In genomic region chr2:24233321-24233720, GRCh38 we compare ENCODE assay signal across 19 cellular contexts. TPM values are rescaled to one million over a fixed set of nuclear protein-coding genes. Genes with fewer than 3 reads are reported as not detected.
"Had no signal": no experiment of that assay in that cellular context is flagged by ENCODE, and none has a peak within 500 bp of the region (broad histone marks: within the 10 kb centered on the region; RNA-seq: fewer than 3 reads in every experiment).

No MANE protein-coding gene starts in this region.

- H3K4me3 ChIP-seq: adrenal gland, gastrocnemius medialis, thyroid gland had no signal

- ATAC-seq: activated CD4-positive, CD25-positive, alpha-beta regulatory T cell treated with anti-CD3 and anti-CD28 coated beads, Interleukin-2, amount 50 U/mL, for 24 hours; gastrocnemius medialis; left ventricle myocardium superior; natural killer cell treated with Interleukin-12 subunit alpha and Interleukin-12 subunit beta and Interleukin-15 and Interleukin-18, amount 100 ng/mL, for 72 hours had no signal

- H3K9me3 ChIP-seq: adrenal gland, gastrocnemius medialis, thyroid gland had no signal

- H3K4me3 Mint-ChIP-seq: activated naive CD8-positive, alpha-beta T cell; natural killer cell treated with Interleukin-12 subunit alpha and Interleukin-12 subunit beta and Interleukin-15 and Interleukin-18, amount 100 ng/mL, for 72 hours had no signal

- H3K27ac Mint-ChIP-seq: natural killer cell treated with Interleukin-12 subunit alpha and Interleukin-12 subunit beta and Interleukin-15 and Interleukin-18, amount 100 ng/mL, for 72 hours had no signal

- H3K27ac ChIP-seq: adrenal gland, gastrocnemius medialis, thyroid gland, VCaP had no signal

- H3K27me3 ChIP-seq: adrenal gland, gastrocnemius medialis, thyroid gland had no signal

- H3K9me3 Mint-ChIP-seq: natural killer cell treated with Interleukin-12 subunit alpha and Interleukin-12 subunit beta and Interleukin-15 and Interleukin-18, amount 100 ng/mL, for 72 hours had no signal

- DNase-seq: activated CD4-positive, alpha-beta T cell treated with anti-CD3 and anti-CD28 coated beads, Interleukin-2, amount 50 U/mL, for 1 hour; activated gamma-delta T cell treated with Interleukin-2 at 50 U/mL for 16 hours; activated T-cell treated with anti-CD3 and anti-CD28 coated beads, Interleukin-2, amount 50 U/mL, for 1 hour; adrenal gland; effector CD4-positive, alpha-beta T cell; erythroblast; gastrocnemius medialis; head of caudate nucleus; hypothalamus; left ventricle myocardium superior; mammary epithelial cell; stimulated activated CD4-positive, alpha-beta T cell treated with anti-CD3 and anti-CD28 coated beads, Interleukin-4, amount 100 ng/mL, for 24 hours; stimulated activated naive CD4-positive, alpha-beta T cell treated with Interleukin-2 at 50 U/mL for 16 hours; thyroid gland had no signal

- H3K36me3 Mint-ChIP-seq: natural killer cell treated with Interleukin-12 subunit alpha and Interleukin-12 subunit beta and Interleukin-15 and Interleukin-18, amount 100 ng/mL, for 72 hours had no signal

- H3K27me3 Mint-ChIP-seq: activated naive CD8-positive, alpha-beta T cell; natural killer cell treated with Interleukin-12 subunit alpha and Interleukin-12 subunit beta and Interleukin-15 and Interleukin-18, amount 100 ng/mL, for 72 hours had no signal

- H3K4me1 ChIP-seq: adrenal gland, gastrocnemius medialis, thyroid gland had no signal

- H3K36me3 ChIP-seq: gastrocnemius medialis, thyroid gland had no signal

RNA-seq across cellular contexts. Expression of gene FAM228A, which starts 58.5 kb away (rescaled TPM):
- total RNA-seq: mammary epithelial cell; T-helper 2 cell treated with Interferon-gamma antibody and Interleukin-4, amounts not matched to agents 100 ng/mL and 5 ng/mL, for 36 hours had no signal
- polyA plus RNA-seq: mammary epithelial cell had no signal
